In genomic region chr14:86057018-86057667, GRCh38 we compare ENCODE assay signal across 8 cellular contexts.
DNase-seq lines count a peak whose midpoint lies in the region; ATAC-seq and TF ChIP-seq lines count a peak whose summit lies in the region.

No MANE protein-coding gene starts in this region.

- ATAC-seq in HG02840 (IDR thresholded peaks at IDR 0.05; ENCODE audit: low FRiP score, unreplicated experiment): no peak

- H3K27me3 ChIP-seq in mesendoderm (ENCODE audit: insufficient read depth, low read length, poor library complexity): no peaks in the 10 kb centered on the region

- no peaks in the 10 kb centered on the region for H3K79me2 ChIP-seq in mesendoderm (ENCODE audit: control insufficient read depth, insufficient read depth, low read length)

- no peak overlapping the region for H3K18ac ChIP-seq in mesendoderm (ENCODE audit: low read length)

- WGBS in mesendoderm (ENCODE audit: extremely low coverage, insufficient coverage, low lambda C conversion rate): no CpG with 5 or more reads among the region's 3 CpGs

- no peak overlapping the region for H3K4me3 Mint-ChIP-seq in MCF 10A (ENCODE audit: unreplicated experiment)

- H2BK15ac ChIP-seq in mesendoderm (replicated peaks; ENCODE audit: low read depth): no peak overlapping the region

- POLR2A ChIA-PET in MCF 10A (lab: Yijun Ruan, JAX): interaction anchor here (0.9 kb wide), 1 partner anchor 520 kb away, joined by 3 read pairs; no protein-coding TSS in a partner anchor

- H3K9ac ChIP-seq in mesendoderm (ENCODE audit: low read length): no peak overlapping the region

- CTCF ChIA-PET in MCF 10A (lab: Yijun Ruan, JAX): interaction anchor here (0.6 to 2.0 kb wide), 13 partner anchors 11 to 861 kb away, joined by 3 to 7 read pairs (median 4); partner anchors contain the start of gene FLRT2

- DNase-seq in D341Med (ENCODE audit: low spot score) (peak; percentile 45), H4 (ENCODE audit: low spot score) (peak; percentile 21), NCI-H748 treated with DMSO at 0.1 percent for 48 hours (lab: John Stamatoyannopoulos, UW) (peak; percentile 62), MCF 10A (ENCODE audit: unreplicated experiment) (peak; percentile 55), mesendoderm (peak; percentile 44), GF-D8 (lab: John Stamatoyannopoulos, UW) (no peak), DMS114 treated with DMSO at 0.1 percent for 48 hours (lab: John Stamatoyannopoulos, UW; ENCODE audit: unreplicated experiment) (no peak)

- no peak overlapping the region for H4K8ac ChIP-seq in mesendoderm (ENCODE audit: low read depth, low read length)

- H3K4me3 ChIP-seq in mesendoderm (ENCODE audit: low read length): no peak overlapping the region

- H2BK120ac ChIP-seq in mesendoderm (ENCODE audit: low read depth, low read length): no peak overlapping the region

- no peaks in the 10 kb centered on the region for H3K9me3 Mint-ChIP-seq in MCF 10A (ENCODE audit: unreplicated experiment)

- H3K4me2 ChIP-seq in mesendoderm (ENCODE audit: low read length): no peak overlapping the region

- BruUV-seq in MCF 10A (replicated peaks; lab: Mats Ljungman, UMichigan): no TSS peak

- H3K27ac ChIP-seq in mesendoderm (ENCODE audit: low read depth, low read length): no peak overlapping the region

- peak; percentile 75 for TF ChIP-seq CTCF in MCF 10A (IDR thresholded peaks at IDR 0.05; ENCODE audit: unreplicated experiment)

- H2AK5ac ChIP-seq in mesendoderm (ENCODE audit: low read length): no peak overlapping the region

- H3K4me1 Mint-ChIP-seq in MCF 10A (ENCODE audit: insufficient read depth, unreplicated experiment): no peaks in the 10 kb centered on the region

- no peak overlapping the region for H2BK5ac ChIP-seq in mesendoderm (ENCODE audit: low read length)

- intact Hi-C loops in MCF 10A (cut with micrococcal nuclease): loop anchor here (1.0 to 5.0 kb wide), 3 partner anchors 200 to 845 kb away; no protein-coding TSS in a partner anchor

- no peaks in the 10 kb centered on the region for H3K4me1 ChIP-seq in mesendoderm (ENCODE audit: control insufficient read depth, low read depth, low read length)

- no peak overlapping the region for H3K23ac ChIP-seq in mesendoderm (ENCODE audit: low read length)

- no peaks in the 10 kb centered on the region for H3K79me1 ChIP-seq in mesendoderm (ENCODE audit: low read length)

- H3K27ac Mint-ChIP-seq in MCF 10A (ENCODE audit: low read depth, unreplicated experiment): no peak overlapping the region

- H3K36me3 ChIP-seq in mesendoderm (ENCODE audit: control insufficient read depth, insufficient read depth, low read length): no peaks in the 10 kb centered on the region

- no peaks in the 10 kb centered on the region for H3K27me3 Mint-ChIP-seq in MCF 10A (ENCODE audit: insufficient read depth, unreplicated experiment)

- H4K5ac ChIP-seq in mesendoderm (ENCODE audit: low read length): no peak overlapping the region

- H3K4ac ChIP-seq in mesendoderm (ENCODE audit: low read depth, low read length): no peak overlapping the region

- H3K56ac ChIP-seq in mesendoderm (ENCODE audit: low read length): no peak overlapping the region

- no peaks in the 10 kb centered on the region for H3K36me3 Mint-ChIP-seq in MCF 10A (ENCODE audit: insufficient read depth, unreplicated experiment)

Comparison
In these comparisons a context has a peak if more than half of its experiments do, and no peak if none do; other contexts are left out.
1. DNase-seq: peak in D341Med (single experiment), H4 (single experiment), NCI-H748 treated with DMSO at 0.1 percent for 48 hours (single experiment), MCF 10A (single experiment) and mesendoderm (single experiment); none in GF-D8 (single experiment) and DMS114 treated with DMSO at 0.1 percent for 48 hours (single experiment).